ENCODE assay signal across 7 cellular contexts in the genomic region with DNA sequence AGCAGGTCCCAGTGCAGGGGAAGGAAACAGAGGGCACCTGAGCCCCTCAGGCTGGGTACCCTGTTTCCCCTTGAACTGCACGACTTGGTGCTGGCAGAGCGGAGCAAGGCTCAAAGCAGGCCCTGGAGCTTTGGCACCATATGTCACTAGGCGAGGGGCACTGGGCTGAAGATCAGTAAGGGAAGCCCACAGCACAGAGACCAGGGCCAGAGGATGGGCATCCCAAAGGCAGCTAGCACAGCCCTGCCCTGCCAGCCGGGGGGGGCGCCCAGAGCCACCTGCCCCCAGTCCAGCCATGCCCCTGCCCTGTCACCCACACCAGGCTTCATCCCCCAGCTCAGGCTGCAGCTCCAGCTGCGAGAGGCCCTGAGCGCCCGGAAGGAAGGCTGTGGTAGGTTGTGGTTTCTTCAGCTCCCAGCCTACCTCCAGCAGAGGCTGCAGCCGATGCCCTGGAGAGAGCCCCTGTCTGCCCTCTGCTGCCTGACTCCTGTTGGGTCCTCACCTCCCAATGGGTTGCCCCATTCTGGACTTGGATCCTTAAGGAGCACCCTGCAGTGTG. TPM values are rescaled to one million over a fixed set of nuclear protein-coding genes. Genes with fewer than 3 reads are reported as not detected.
DNase-seq lines count a peak whose midpoint lies in the region; ATAC-seq and TF ChIP-seq lines count a peak whose summit lies in the region.

No MANE protein-coding gene starts in this region.

- H3K36me3 ChIP-seq in SK-N-SH (replicated peaks in 1 of 2; ENCODE audit: control insufficient read depth in 1 of 2, insufficient read depth in 2 of 2, low read length in 1 of 2) (no peaks in the 10 kb centered on the region), spleen (peaks cover 0 to 48% (median 13%) of the 10 kb centered on the region in 6 donors)

- H3K4me1 ChIP-seq in SK-N-SH (ENCODE audit: control insufficient read depth in 1 of 2, insufficient read depth in 2 of 2, low read depth in 1 of 2, low read length in 1 of 2) (peaks cover 45 to 68% of the 10 kb centered on the region in 2 experiments; a peak in 3 of 4 replicates), spleen (peaks cover 44 to 100% (median 78%) of the 10 kb centered on the region in 6 donors)

- peak overlapping the region; percentile 64 for H3K4me2 ChIP-seq in SK-N-SH

- peaks cover 14% of the 10 kb centered on the region; the same call in 1 of the 2 replicates for H3K79me2 ChIP-seq in SK-N-SH (ENCODE audit: insufficient read depth)

- 88% methylated on average over 5 of the region's 9 CpGs for WGBS in SK-N-SH (ENCODE audit: low lambda C conversion rate)
- WGBS in spleen, 5 donors, result 9 to 40% (median 30%) methylated on average over 4 to 9 of the region's 9 CpGs

- peak overlapping the region in 1 of 2 experiments; percentile 94; a peak in 2 of 4 replicates for H3K27ac ChIP-seq in SK-N-SH (ENCODE audit: low read depth in 2 of 2, low read length in 1 of 2)
- H3K27ac ChIP-seq in dorsolateral prefrontal cortex, result peak overlapping the region; percentile 33 to 94 (median 83)
- H3K27ac ChIP-seq in spleen, result peak overlapping the region in 6 of 8 donors; percentile 29 to 79 (median 62)

- no peak for TF ChIP-seq EP300 in SK-N-SH (IDR thresholded peaks at IDR 0.05; ENCODE audit: borderline replicate concordance in 1 of 2, low read depth in 1 of 2, low read length in 1 of 2)

- CTCF ChIA-PET in SK-N-SH (lab: Yijun Ruan, JAX), result interaction anchor here (0.9 to 48.0 kb wide), 8 partner anchors 5 to 193 kb away, joined by 3 to 1361 read pairs (median 12); a partner anchor contains a TSS

- no peak for TF ChIP-seq POLR2A in spleen (IDR thresholded peaks at IDR 0.05)

- no peak for TF ChIP-seq RAD21 in SK-N-SH (IDR thresholded peaks at IDR 0.05; ENCODE audit: low read length)

- H2AFZ ChIP-seq in SK-N-SH (ENCODE audit: low read depth), result no peak overlapping the region

- no peaks in the 10 kb centered on the region for H3K9me3 ChIP-seq in SK-N-SH
- H3K9me3 ChIP-seq in spleen, result no peaks in the 10 kb centered on the region

- peaks cover 4% of the 10 kb centered on the region for H3F3A ChIP-seq in SK-N-SH (replicated peaks; ENCODE audit: insufficient read depth)

- H3K27me3 ChIP-seq in SK-N-SH (ENCODE audit: insufficient read depth) (no peaks in the 10 kb centered on the region), dorsolateral prefrontal cortex (no peaks in the 10 kb centered on the region), spleen (replicated peaks in 1 of 7) (no peaks in the 10 kb centered on the region)

- TF ChIP-seq CTCF in SK-N-SH (IDR thresholded peaks at IDR 0.05), result no peak
- no peak for TF ChIP-seq CTCF in dorsolateral prefrontal cortex (IDR thresholded peaks at IDR 0.05 in 54 of 56, conservative IDR thresholded peaks at IDR 0.05 in 2 of 56; ENCODE audit: low read depth in 1 of 56, partially characterized antibody in 56 of 56)
- peak in 4 of 11 experiments; percentile 17 to 44 (median 21) for TF ChIP-seq CTCF in spleen (IDR thresholded peaks at IDR 0.05 in 8 of 11, conservative IDR thresholded peaks at IDR 0.05 in 3 of 11)

- H4K20me1 ChIP-seq in SK-N-SH (ENCODE audit: insufficient read depth), result no peaks in the 10 kb centered on the region

- DNase-seq in SK-N-SH (peak; percentile 38), dorsolateral prefrontal cortex (no peak), spleen (peak; percentile 89), DMS153 (lab: John Stamatoyannopoulos, UW) (no peak), T1000 (lab: John Stamatoyannopoulos, UW) (no peak)

- POLR2A ChIA-PET in SK-N-SH (lab: Yijun Ruan, JAX), result interaction anchor here (2.1 to 2.9 kb wide), 3 partner anchors 10 to 17 kb away, joined by 9 to 19 read pairs (median 17); a partner anchor contains a TSS

- H3K4me3 ChIP-seq in SK-N-SH (ENCODE audit: low read depth in 2 of 2, low read length in 1 of 2) (no peak overlapping the region), dorsolateral prefrontal cortex (peak overlapping the region in 5 of 59 donors; percentile 10 to 40 (median 30)), spleen (peak overlapping the region in 5 of 8 donors; percentile 5 to 56 (median 10))

- H3K9me2 ChIP-seq in SK-N-SH, result no peaks in the 10 kb centered on the region

- no peak overlapping the region for H3K9ac ChIP-seq in SK-N-SH

- intact Hi-C loops in dorsolateral prefrontal cortex (cut with DNase I), result no loop called here
- intact Hi-C loops in spleen (cut with DNase I; ENCODE audit: low total_unique reads), result no loop called here

- peak; percentile 69 for ATAC-seq in GM18502 (IDR thresholded peaks at IDR 0.05; ENCODE audit: poor library complexity, unreplicated experiment)
- peak; percentile 69 for ATAC-seq in HG02759 (IDR thresholded peaks at IDR 0.05; ENCODE audit: unreplicated experiment)

TF ChIP-seq in SK-N-SH, 30 proteins besides CTCF, POLR2A, EP300 and RAD21:
- TF ChIP-seq JUND (IDR thresholded peaks at IDR 0.05), result no peak
- no peak for TF ChIP-seq EZH2phosphoT487 (IDR thresholded peaks at IDR 0.05; ENCODE audit: borderline replicate concordance, low read depth)
- TF ChIP-seq GABPA (IDR thresholded peaks at IDR 0.05; ENCODE audit: low read depth), result no peak
- no peak for TF ChIP-seq MXI1 (IDR thresholded peaks at IDR 0.05; ENCODE audit: low read depth, low read length)
- no peak for TF ChIP-seq TCF12 (IDR thresholded peaks at IDR 0.05)
- TF ChIP-seq, protein P1, sequence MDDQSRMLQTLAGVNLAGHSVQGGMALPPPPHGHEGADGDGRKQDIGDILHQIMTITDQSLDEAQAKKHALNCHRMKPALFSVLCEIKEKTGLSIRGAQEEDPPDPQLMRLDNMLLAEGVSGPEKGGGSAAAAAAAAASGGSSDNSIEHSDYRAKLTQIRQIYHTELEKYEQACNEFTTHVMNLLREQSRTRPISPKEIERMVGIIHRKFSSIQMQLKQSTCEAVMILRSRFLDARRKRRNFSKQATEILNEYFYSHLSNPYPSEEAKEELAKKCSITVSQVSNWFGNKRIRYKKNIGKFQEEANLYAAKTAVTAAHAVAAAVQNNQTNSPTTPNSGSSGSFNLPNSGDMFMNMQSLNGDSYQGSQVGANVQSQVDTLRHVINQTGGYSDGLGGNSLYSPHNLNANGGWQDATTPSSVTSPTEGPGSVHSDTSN (IDR thresholded peaks at IDR 0.05), result no peak
- TF ChIP-seq RXRA (IDR thresholded peaks at IDR 0.05; ENCODE audit: borderline replicate concordance, low read depth), result no peak

RNA-seq across cellular contexts. Expression of a gene that starts 10.9 kb away (rescaled TPM):
- 26.9 and 40.1 TPM in 2 replicates for polyA plus RNA-seq in SK-N-SH (2012; rRNA removed)
- 23.7 and 29.2 TPM in 2 replicates for polyA plus RNA-seq in SK-N-SH (2012; cell fraction: cytosol; rRNA removed)
- polyA plus RNA-seq in SK-N-SH (2012; cell fraction: nucleus; rRNA removed), result 21.2 and 25.9 TPM in 2 replicates
- total RNA-seq in dorsolateral prefrontal cortex, result 100 to 1,000 TPM in 5 of 120 experiments, 10 to 100 TPM in 115; 37.5 to 169 (median 62.4) TPM
- total RNA-seq in spleen, result 10 to 100 TPM; 41.9 to 85.6 (median 53.9) TPM
- polyA plus RNA-seq in spleen, result 10 to 100 TPM; 28.7 to 51.8 (median 37.2) TPM

RNA-seq across cellular contexts. Expression of a gene that starts 16.8 kb away (rescaled TPM):
- polyA plus RNA-seq in SK-N-SH (2012; rRNA removed) (117 and 190 TPM in 2 replicates), spleen (10 to 100 TPM; 30.4 to 37.4 (median 33.2) TPM)
- 38.1 and 64.6 TPM in 2 replicates for polyA plus RNA-seq in SK-N-SH (2012; cell fraction: cytosol; rRNA removed)
- 744 and 872 TPM in 2 replicates for polyA plus RNA-seq in SK-N-SH (2012; cell fraction: nucleus; rRNA removed)
- total RNA-seq in dorsolateral prefrontal cortex (10 to 100 TPM; 29.5 to 78.2 (median 45.6) TPM), spleen (10 to 100 TPM; 25.6 to 48.4 (median 41.5) TPM)

RNA-seq across cellular contexts. Expression of a gene that starts 22.3 kb away (rescaled TPM):
- 0.13 and 0.25 TPM in 2 replicates for polyA plus RNA-seq in SK-N-SH (2012; rRNA removed)
- 0.09 and 0.12 TPM in 2 replicates for polyA plus RNA-seq in SK-N-SH (2012; cell fraction: cytosol; rRNA removed)
- polyA plus RNA-seq in SK-N-SH (2012; cell fraction: nucleus; rRNA removed), result 0.26 and 0.31 TPM in 2 replicates
- total RNA-seq in dorsolateral prefrontal cortex, result 10 to 100 TPM in 119 of 120 experiments, 1 to 10 TPM in 1; 7.1 to 41.8 (median 21.9) TPM
- 10 to 100 TPM; 17.4 to 29.2 (median 24.3) TPM for total RNA-seq in spleen
- 10 to 100 TPM; 16.6 to 37.6 (median 19.8) TPM for polyA plus RNA-seq in spleen

RNA-seq across cellular contexts. Expression of a gene that starts 46.6 kb away (rescaled TPM):
- not detected in 2 replicates for polyA plus RNA-seq in SK-N-SH (2012; rRNA removed)
- not detected in 2 replicates for polyA plus RNA-seq in SK-N-SH (2012; cell fraction: cytosol; rRNA removed)
- not detected in 2 replicates for polyA plus RNA-seq in SK-N-SH (2012; cell fraction: nucleus; rRNA removed)
- 1 to 10 TPM in 54 of 120 experiments, under 1 TPM in 46, not detected in 20; 0.31 to 5.8 (median 1.0) TPM for total RNA-seq in dorsolateral prefrontal cortex
- total RNA-seq in spleen, result 10 to 100 TPM; 29.5 to 45.8 (median 33.0) TPM
- 10 to 100 TPM; 13.1 to 30.6 (median 23.9) TPM for polyA plus RNA-seq in spleen

Comparison
In these comparisons a context has a peak if more than half of its experiments do, and no peak if none do; other contexts are left out.
1. DNase-seq: peak in SK-N-SH (single experiment) and spleen (single experiment); none in dorsolateral prefrontal cortex (0 of 10), DMS153 (single experiment) and T1000 (single experiment).
2. H3K4me3 ChIP-seq: peak in spleen (5 of 8); none in SK-N-SH (0 of 2).